Comparison of ENCODE assay signal across 9 cellular contexts in genomic region chr20:36094497-36094896, GRCh38.
DNase-seq lines count a peak whose midpoint lies in the region; ATAC-seq, FAIRE-seq and TF ChIP-seq lines count a peak whose summit lies in the region.
"Had no signal": no experiment of that assay in that cellular context is flagged by ENCODE, and none has a peak within 500 bp of the region (broad histone marks: within the 10 kb centered on the region; RNA-seq: fewer than 3 reads in every experiment).

No MANE protein-coding gene starts in this region.

- DNase-seq in PC-9: no peak
- DNase-seq in endothelial cell of umbilical vein (ENCODE audit: low read depth, low spot score): peak; percentile 59
- DNase-seq in mesothelial cell of epicardium (ENCODE audit: low spot score in 2 of 2, unreplicated experiment in 2 of 2): no peak
- DNase-seq in tibial artery: no peak
- no peak for DNase-seq in CD8-positive, alpha-beta memory T cell
- no peak for DNase-seq in activated CD8-positive, alpha-beta T cell treated with anti-CD3 and anti-CD28 coated beads for 36 hours
- DNase-seq: activated T-cell treated with anti-CD3 and anti-CD28 coated beads, Interleukin-2, amount 50 U/mL, for 48 hours; naive B cell had no signal

- H2AFZ ChIP-seq in PC-9 (no peak overlapping the region), endothelial cell of umbilical vein (ENCODE audit: low read depth, low read length) (peak overlapping the region; percentile 50)

- H3K36me3 Mint-ChIP-seq in mesothelial cell of epicardium: no peaks in the 10 kb centered on the region
- H3K36me3 Mint-ChIP-seq in CD8-positive, alpha-beta memory T cell: peaks cover 0 to 3% (median 2%) of the 10 kb centered on the region in 3 donors
- H3K36me3 Mint-ChIP-seq in activated CD8-positive, alpha-beta T cell treated with anti-CD3 and anti-CD28 coated beads for 36 hours (ENCODE audit: low read depth): no peaks in the 10 kb centered on the region

- no peaks in the 10 kb centered on the region for H3K9me2 ChIP-seq in PC-9 (ENCODE audit: insufficient read depth)

- peak overlapping the region; percentile 22 for H3K27ac Mint-ChIP-seq in mesothelial cell of epicardium
- H3K27ac Mint-ChIP-seq in CD8-positive, alpha-beta memory T cell: no peak overlapping the region
- no peak overlapping the region for H3K27ac Mint-ChIP-seq in activated CD8-positive, alpha-beta T cell treated with anti-CD3 and anti-CD28 coated beads for 36 hours

- TF ChIP-seq POLR2A in endothelial cell of umbilical vein (IDR thresholded peaks at IDR 0.05; ENCODE audit: low read depth, low read length): no peak

- no peaks in the 10 kb centered on the region for H3K9me3 Mint-ChIP-seq in mesothelial cell of epicardium
- no peaks in the 10 kb centered on the region for H3K9me3 Mint-ChIP-seq in CD8-positive, alpha-beta memory T cell
- no peaks in the 10 kb centered on the region for H3K9me3 Mint-ChIP-seq in activated CD8-positive, alpha-beta T cell treated with anti-CD3 and anti-CD28 coated beads for 36 hours

- H3K27ac ChIP-seq in PC-9 (no peak overlapping the region), endothelial cell of umbilical vein (ENCODE audit: insufficient read depth, low read depth, low read length) (no peak overlapping the region), tibial artery (peak overlapping the region; percentile 62 to 76)
- H3K27ac ChIP-seq in CD8-positive, alpha-beta memory T cell (ENCODE audit: low read depth, low read length): no peak overlapping the region

- peaks cover 60% of the 10 kb centered on the region for H3K79me2 ChIP-seq in PC-9 (ENCODE audit: low read depth)
- H3K79me2 ChIP-seq in endothelial cell of umbilical vein (ENCODE audit: control insufficient read depth, insufficient read depth, low read length): no peaks in the 10 kb centered on the region

- H3K9me3 ChIP-seq in PC-9 (ENCODE audit: insufficient read depth, low read depth) (no peaks in the 10 kb centered on the region), endothelial cell of umbilical vein (replicated peaks; ENCODE audit: control insufficient read depth, insufficient read depth, low read length) (no peaks in the 10 kb centered on the region), tibial artery (no peaks in the 10 kb centered on the region)
- no peaks in the 10 kb centered on the region for H3K9me3 ChIP-seq in CD8-positive, alpha-beta memory T cell (ENCODE audit: low read length)

- peak overlapping the region; percentile 95 for H3K4me2 ChIP-seq in PC-9
- peak overlapping the region; percentile 4 for H3K4me2 ChIP-seq in endothelial cell of umbilical vein (ENCODE audit: insufficient read depth, low read length)

- CTCF ChIA-PET in PC-9 (lab: Charles Lee) (no interaction called here), endothelial cell of umbilical vein (lab: Charles Lee) (interaction anchor here (0.7 to 5.7 kb wide), 6 partner anchors 9 to 140 kb away, joined by 3 to 50 read pairs (median 4); no protein-coding TSS in a partner anchor)
- CTCF ChIA-PET in CD8-positive, alpha-beta memory T cell (lab: Charles Lee): interaction anchor here (1.3 kb wide), 1 partner anchor 102 kb away, joined by 5 read pairs; no protein-coding TSS in a partner anchor
- CTCF ChIA-PET in activated CD8-positive, alpha-beta T cell treated with anti-CD3 and anti-CD28 coated beads for 36 hours (lab: Charles Lee): interaction anchor here (1.2 to 1.9 kb wide), 2 partner anchors 44 to 141 kb away, joined by 3 to 4 read pairs; partner anchors contain the start of gene SCAND1

- peak overlapping the region; percentile 95; the same call in 1 of the 2 replicates for H3K4me3 ChIP-seq in PC-9
- no peak overlapping the region for H3K4me3 ChIP-seq in endothelial cell of umbilical vein (replicated peaks in 1 of 3; ENCODE audit: insufficient read depth in 1 of 3, low read depth in 1 of 3, low read length in 3 of 3)
- H3K4me3 ChIP-seq in tibial artery: peak overlapping the region; percentile 55 to 94
- H3K4me3 ChIP-seq in CD8-positive, alpha-beta memory T cell (ENCODE audit: low read length): no peak overlapping the region

- peaks cover 19% of the 10 kb centered on the region for H3K4me1 Mint-ChIP-seq in mesothelial cell of epicardium
- H3K4me1 Mint-ChIP-seq in CD8-positive, alpha-beta memory T cell: peaks cover 11 to 19% (median 11%) of the 10 kb centered on the region in 3 donors
- H3K4me1 Mint-ChIP-seq in activated CD8-positive, alpha-beta T cell treated with anti-CD3 and anti-CD28 coated beads for 36 hours (ENCODE audit: low read depth): peaks cover 14% of the 10 kb centered on the region

- H3K36me3 ChIP-seq in PC-9 (ENCODE audit: low read depth) (no peaks in the 10 kb centered on the region), endothelial cell of umbilical vein (ENCODE audit: control insufficient read depth in 2 of 2, extremely low read depth in 1 of 2, insufficient read depth in 2 of 2, low read length in 2 of 2) (no peaks in the 10 kb centered on the region), tibial artery (no peaks in the 10 kb centered on the region)
- H3K36me3 ChIP-seq in CD8-positive, alpha-beta memory T cell (ENCODE audit: insufficient read depth, low read length): no peaks in the 10 kb centered on the region

- H3K27me3 ChIP-seq in PC-9 (ENCODE audit: insufficient read depth, low read depth): no peaks in the 10 kb centered on the region
- peaks cover 6 to 12% of the 10 kb centered on the region in 2 experiments for H3K27me3 ChIP-seq in endothelial cell of umbilical vein (ENCODE audit: control insufficient read depth in 2 of 2, insufficient read depth in 2 of 2, low read length in 2 of 2)
- no peaks in the 10 kb centered on the region for H3K27me3 ChIP-seq in tibial artery
- H3K27me3 ChIP-seq in CD8-positive, alpha-beta memory T cell (ENCODE audit: insufficient read depth, low read length, poor library complexity, severe bottlenecking): peaks cover 14% of the 10 kb centered on the region

- no peaks in the 10 kb centered on the region for H4K20me1 ChIP-seq in PC-9 (ENCODE audit: insufficient read depth)
- H4K20me1 ChIP-seq in endothelial cell of umbilical vein (replicated peaks; ENCODE audit: control insufficient read depth, extremely low read depth, insufficient read depth, low read length): no peaks in the 10 kb centered on the region

- H3K9ac ChIP-seq in endothelial cell of umbilical vein (replicated peaks; ENCODE audit: extremely low read depth, insufficient read depth, low read length): no peak overlapping the region

- TF ChIP-seq CTCF in PC-9 (conservative IDR thresholded peaks at IDR 0.05) (no peak), endothelial cell of umbilical vein (IDR thresholded peaks at IDR 0.05; ENCODE audit: extremely low read depth in 1 of 2, insufficient read depth in 1 of 2, low read depth in 1 of 2, low read length in 2 of 2) (no peak), mesothelial cell of epicardium (IDR thresholded peaks at IDR 0.05; ENCODE audit: unreplicated experiment) (no peak), tibial artery (IDR thresholded peaks at IDR 0.05) (no peak)
- no peak for TF ChIP-seq CTCF in activated CD8-positive, alpha-beta T cell treated with anti-CD3 and anti-CD28 coated beads for 36 hours (IDR thresholded peaks at IDR 0.05)

- dilution Hi-C loops in endothelial cell of umbilical vein (cut with MboI; ENCODE audit: extremely low pct_ligation_motif_present, low sequenced_read_pairs): no loop called here

- H3F3A ChIP-seq in PC-9 (ENCODE audit: insufficient read depth, low read depth): peaks cover 43% of the 10 kb centered on the region; the same call in 1 of the 2 replicates

- H3K4me1 ChIP-seq in PC-9 (replicated peaks; ENCODE audit: insufficient read depth) (peaks cover 63% of the 10 kb centered on the region), endothelial cell of umbilical vein (ENCODE audit: control insufficient read depth, extremely low read depth, insufficient read depth, low read length) (peaks cover 29% of the 10 kb centered on the region), tibial artery (peaks cover 0 to 45% (median 44%) of the 10 kb centered on the region in 4 donors)
- H3K4me1 ChIP-seq in CD8-positive, alpha-beta memory T cell (ENCODE audit: insufficient read depth, low read length): peaks cover 14% of the 10 kb centered on the region

- intact Hi-C loops in PC-9 (cut with micrococcal nuclease; ENCODE audit: unreplicated experiment) (no loop called here), endothelial cell of umbilical vein (cut with micrococcal nuclease) (loop anchor here (5.0 kb wide), 2 partner anchors 42 to 97 kb away; no protein-coding TSS in a partner anchor), tibial artery (cut with DNase I; ENCODE audit: low total_unique reads) (no loop called here)
- intact Hi-C loops in activated CD8-positive, alpha-beta T cell treated with anti-CD3 and anti-CD28 coated beads for 36 hours (cut with micrococcal nuclease): no loop called here

- H3K9me1 ChIP-seq in endothelial cell of umbilical vein (replicated peaks; ENCODE audit: control insufficient read depth, extremely low read depth, insufficient read depth, low read length): no peaks in the 10 kb centered on the region

- peak overlapping the region; percentile 90 for H3K4me3 Mint-ChIP-seq in mesothelial cell of epicardium
- peak overlapping the region in 1 of 7 donors; percentile 81 for H3K4me3 Mint-ChIP-seq in CD8-positive, alpha-beta memory T cell
- no peak overlapping the region for H3K4me3 Mint-ChIP-seq in activated CD8-positive, alpha-beta T cell treated with anti-CD3 and anti-CD28 coated beads for 36 hours

- POLR2A ChIA-PET in PC-9 (lab: Charles Lee; ENCODE audit: unreplicated experiment): no interaction called here
- POLR2A ChIA-PET in endothelial cell of umbilical vein (lab: Charles Lee): no interaction called here
- POLR2A ChIA-PET in CD8-positive, alpha-beta memory T cell (lab: Charles Lee): no interaction called here
- POLR2A ChIA-PET in activated CD8-positive, alpha-beta T cell treated with anti-CD3 and anti-CD28 coated beads for 36 hours (lab: Charles Lee): no interaction called here

- BruUV-seq in PC-9 (replicated peaks; lab: Mats Ljungman, UMichigan) (no TSS peak), endothelial cell of umbilical vein (replicated peaks; lab: Mats Ljungman, UMichigan) (no TSS peak)

- peaks cover 26% of the 10 kb centered on the region for H3K27me3 Mint-ChIP-seq in mesothelial cell of epicardium (ENCODE audit: low read depth)
- peaks cover 31 to 41% of the 10 kb centered on the region in 2 donors for H3K27me3 Mint-ChIP-seq in CD8-positive, alpha-beta memory T cell
- peaks cover 34% of the 10 kb centered on the region for H3K27me3 Mint-ChIP-seq in activated CD8-positive, alpha-beta T cell treated with anti-CD3 and anti-CD28 coated beads for 36 hours

- no peak for ATAC-seq in GM21786 (IDR thresholded peaks at IDR 0.05; ENCODE audit: unreplicated experiment)
- no peak for ATAC-seq in activated CD8-positive, alpha-beta T cell treated with anti-CD3 and anti-CD28 coated beads for 36 hours

- FAIRE-seq in endothelial cell of umbilical vein (lab: Jason Lieb, UNC): peak; percentile 77

TF ChIP-seq in endothelial cell of umbilical vein, 7 proteins besides CTCF, POLR2A, EP300 and RAD21 (continues in another document):
- TF ChIP-seq MAX (IDR thresholded peaks at IDR 0.05; ENCODE audit: insufficient read depth, insufficient read length) (no peak), MYC (IDR thresholded peaks at IDR 0.05; ENCODE audit: low read depth, low read length) (no peak), EZH2 (IDR thresholded peaks at IDR 0.05; ENCODE audit: borderline replicate concordance, low read depth, low read length, severe bottlenecking) (no peak)

Comparison
In these comparisons a context has a peak if more than half of its experiments do, and no peak if none do; other contexts are left out.
1. H3K27ac ChIP-seq: peak in tibial artery (2 of 2); none in PC-9 (single experiment), endothelial cell of umbilical vein (single experiment) and CD8-positive, alpha-beta memory T cell (single experiment).
2. H3K4me3 ChIP-seq: peak in PC-9 (single experiment) and tibial artery (2 of 2); none in endothelial cell of umbilical vein (0 of 3) and CD8-positive, alpha-beta memory T cell (single experiment).